ENCODE assay signal across 10 cellular contexts in the genomic region with DNA sequence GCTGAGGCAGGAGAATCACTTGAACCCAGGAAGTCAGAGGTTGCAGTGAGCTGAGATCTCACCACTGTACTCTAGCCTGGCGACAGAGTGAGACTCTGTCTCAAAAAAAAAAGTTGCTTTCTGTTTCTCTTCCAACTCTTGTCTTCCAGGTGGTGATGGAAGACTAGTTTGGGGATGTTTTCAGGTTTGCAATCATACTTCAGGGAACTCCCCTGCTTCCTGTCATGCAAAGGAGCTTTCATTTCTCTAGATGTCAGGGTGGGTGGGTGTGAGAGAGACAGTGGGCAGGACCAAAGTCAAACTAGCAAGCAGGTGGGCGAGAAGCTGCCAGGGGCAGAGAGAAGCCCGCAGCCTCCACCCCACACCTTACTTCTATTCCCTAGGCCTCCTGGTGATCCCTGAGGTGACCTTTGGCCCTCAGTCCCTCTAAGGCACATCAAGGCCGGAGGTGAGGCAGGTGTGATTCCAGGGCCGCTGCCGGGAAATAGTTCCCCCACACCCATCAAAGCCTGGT. TPM values are rescaled to one million over a fixed set of nuclear protein-coding genes. Genes with fewer than 3 reads are reported as not detected.
DNase-seq lines count a peak whose midpoint lies in the region; ATAC-seq and TF ChIP-seq lines count a peak whose summit lies in the region.
"Had no signal": no experiment of that assay in that cellular context is flagged by ENCODE, and none has a peak within 500 bp of the region (broad histone marks: within the 10 kb centered on the region; RNA-seq: fewer than 3 reads in every experiment).

No MANE protein-coding gene starts in this region.

- peak overlapping the region; percentile 74 for H3K4me2 ChIP-seq in OCI-LY3 (ENCODE audit: low read length)

- no peak for TF ChIP-seq CTCF in OCI-LY3 (IDR thresholded peaks at IDR 0.05; ENCODE audit: low read depth, low read length)

- H4K20me1 ChIP-seq in OCI-LY3 (ENCODE audit: insufficient read depth, low read length) = no peaks in the 10 kb centered on the region

- H3K4me3 ChIP-seq in OCI-LY3 (ENCODE audit: low read length) (peak overlapping the region; percentile 57), MG63 (no peak overlapping the region)
- H3K4me3 ChIP-seq: SJSA1 had no signal

- H3K27me3 ChIP-seq in OCI-LY3 (ENCODE audit: low read depth, low read length) (peaks cover 56% of the 10 kb centered on the region), MG63 (peaks cover 4% of the 10 kb centered on the region; the same call in 1 of the 2 replicates)

- H3K79me2 ChIP-seq in OCI-LY3 (ENCODE audit: low read length) = no peaks in the 10 kb centered on the region

- H3K27ac ChIP-seq in OCI-LY3 (ENCODE audit: low read length) = 0 out of 2 replicates have a peak overlapping the region, but pooled peaks have one; percentile 2
- H3K27ac ChIP-seq: SJSA1 had no signal

- DNase-seq in posterior vena cava (ENCODE audit: low spot score) = peak; percentile 5
- DNase-seq in Kasumi-1 (lab: John Stamatoyannopoulos, UW) = no peak
- DNase-seq in NCI-H1694 treated with DMSO at 0.1 percent for 48 hours (lab: John Stamatoyannopoulos, UW) = no peak
- DNase-seq in MG63 = no peak
- DNase-seq in NCI-H2227 (lab: John Stamatoyannopoulos, UW; ENCODE audit: unreplicated experiment) = no peak
- DNase-seq: effector CD8-positive, alpha-beta T cell had no signal

- no peak overlapping the region for H2AFZ ChIP-seq in OCI-LY3 (ENCODE audit: low read depth, low read length)

- intact Hi-C loops in posterior vena cava (cut with DNase I) = loop anchor here in 1 of 2 donors (5.0 kb wide), 1 partner anchor 1440 kb away; no protein-coding TSS in a partner anchor

- peaks cover 37% of the 10 kb centered on the region for H3K4me1 ChIP-seq in OCI-LY3 (ENCODE audit: low read length)

- peak overlapping the region; percentile 43; the same call in 1 of the 2 replicates for H3K9ac ChIP-seq in OCI-LY3 (ENCODE audit: low read length)

- H3K36me3 ChIP-seq in OCI-LY3 (replicated peaks; ENCODE audit: low read depth, low read length) (no peaks in the 10 kb centered on the region), MG63 (no peaks in the 10 kb centered on the region)
- H3K36me3 ChIP-seq: SJSA1 had no signal

- ATAC-seq in GM18502 (IDR thresholded peaks at IDR 0.05; ENCODE audit: poor library complexity, unreplicated experiment) = peak; percentile 83
- ATAC-seq in GM21737 (IDR thresholded peaks at IDR 0.05; ENCODE audit: unreplicated experiment) = peak; percentile 80

- H3K9me3 ChIP-seq in OCI-LY3 (ENCODE audit: insufficient read depth, low read length) = no peaks in the 10 kb centered on the region
- H3K9me3 ChIP-seq in MG63 = no peaks in the 10 kb centered on the region
- H3K9me3 ChIP-seq: SJSA1 had no signal

RNA-seq across cellular contexts. Expression of a gene that starts 25.7 kb away (rescaled TPM):
- total RNA-seq in posterior vena cava = 1 to 10 TPM in 1 of 2 donors, under 1 TPM in 1; 0.71 to 1.0 TPM
- 5.6 and 11.3 TPM in 2 replicates for total RNA-seq in MG63 (2014; rRNA removed; shearing (Covaris generic); ENCODE audit: low replicate concordance)
